Comparison of ENCODE assay signal across 15 cellular contexts in genomic region chrX:55710701-55711100, GRCh38. TPM values are rescaled to one million over a fixed set of nuclear protein-coding genes. Genes with fewer than 3 reads are reported as not detected.
A peak's percentile ranks its signal among the peaks of the same experiment; 100 is the strongest.
DNase-seq lines count a peak whose midpoint lies in the region; ATAC-seq and TF ChIP-seq lines count a peak whose summit lies in the region.
"Had no signal": no experiment of that assay in that cellular context is flagged by ENCODE, and none has a peak within 500 bp of the region (broad histone marks: within the 10 kb centered on the region; RNA-seq: fewer than 3 reads in every experiment).

No MANE protein-coding gene starts in this region.

- no peak for ATAC-seq in left colon
- ATAC-seq: natural killer cell had no signal

- intact Hi-C loops in left colon (cut with DNase I, micrococcal nuclease): no loop called here

- no peak for TF ChIP-seq CTCF in GM10266 (IDR thresholded peaks at IDR 0.05; ENCODE audit: control insufficient read depth, insufficient read depth, low read depth, missing control alignments)

- DNase-seq in AG20443 (ENCODE audit: low spot score): peak; percentile 39
- peak; percentile 71 for DNase-seq in NCI-H226
- DNase-seq in dermis blood vessel endothelial cell: peak; percentile 83
- peak; percentile 59 for DNase-seq in myocyte (ENCODE audit: low read depth)
- no peak for DNase-seq in effector CD8-positive, alpha-beta T cell (lab: John Stamatoyannopoulos, UW)
- DNase-seq in GM10266 (ENCODE audit: extremely low spot score): no peak
- no peak for DNase-seq in left colon
- DNase-seq in NCI-H128 (lab: John Stamatoyannopoulos, UW; ENCODE audit: unreplicated experiment): no peak
- DNase-seq: activated gamma-delta T cell treated with Interleukin-2 at 50 U/mL for 16 hours; dorsolateral prefrontal cortex; H7; MV-4-11; natural killer cell; NCI-H526 treated with DMSO at 0.1 percent for 48 hours; stimulated activated CD4-positive, alpha-beta T cell treated with anti-CD3 and anti-CD28 coated beads, Interleukin-15, amount 100 ng/mL, for 24 hours had no signal

RNA-seq across cellular contexts. Expression of gene RRAGB, which starts 6.8 kb away (rescaled TPM):
- total RNA-seq in dermis blood vessel endothelial cell (19.5 and 24.3 TPM in 2 replicates), myocyte (30.5 and 30.6 TPM in 2 replicates), left colon (10 to 100 TPM; 10.9 to 12.7 TPM)
- 24.0 TPM for polyA plus RNA-seq in myocyte (2012)

Comparison
In these comparisons a context has a peak if more than half of its experiments do, and no peak if none do; other contexts are left out.
1. DNase-seq: peak in AG20443 (single experiment), NCI-H226 (single experiment), dermis blood vessel endothelial cell (single experiment) and myocyte (single experiment); none in effector CD8-positive, alpha-beta T cell (single experiment), GM10266 (single experiment), left colon (0 of 2) and NCI-H128 (single experiment).